In the genomic region with DNA sequence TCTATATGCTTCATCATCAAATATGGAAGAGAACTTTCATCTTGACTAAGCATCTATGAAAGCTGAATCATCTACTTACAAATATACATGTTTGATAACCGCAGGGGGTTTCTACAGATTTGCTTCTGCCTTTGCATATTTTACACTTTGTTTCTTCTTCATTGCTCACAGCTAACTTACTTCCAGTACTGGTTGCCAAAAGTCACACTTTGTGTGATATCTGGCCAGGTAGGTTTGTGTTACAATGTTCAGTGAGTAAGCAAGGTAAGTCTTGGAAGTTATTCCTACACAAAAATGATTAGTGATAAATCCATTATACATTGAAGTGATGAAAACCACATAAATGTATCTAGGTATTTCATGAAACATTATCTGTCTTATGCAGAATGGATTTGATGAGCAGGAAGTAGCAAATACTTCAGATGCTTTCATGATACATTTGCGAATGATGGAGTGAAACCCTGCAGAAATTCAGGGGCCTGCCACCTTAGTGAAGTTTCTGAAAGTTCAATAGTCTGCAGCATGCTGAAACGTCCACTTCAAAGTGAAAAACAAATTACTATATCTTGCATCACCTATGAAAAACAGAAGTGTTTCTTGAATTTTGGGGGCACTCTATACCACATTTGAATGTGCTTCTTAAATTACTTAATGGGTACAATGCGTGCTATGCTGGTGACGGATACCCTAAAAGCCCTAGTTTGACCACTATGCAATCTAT, we compare ENCODE assay signal across 13 cellular contexts.
DNase-seq lines count a peak whose midpoint lies in the region; ATAC-seq and TF ChIP-seq lines count a peak whose summit lies in the region.
"Had no signal": no experiment of that assay in that cellular context is flagged by ENCODE, and none has a peak within 500 bp of the region (broad histone marks: within the 10 kb centered on the region; RNA-seq: fewer than 3 reads in every experiment).

No MANE protein-coding gene starts in this region.

- H3K27ac ChIP-seq in OCI-LY7 (ENCODE audit: low read depth, low read length, poor library complexity, severe bottlenecking) (no peak overlapping the region), stomach (no peak overlapping the region)
- H3K27ac ChIP-seq: C4-2B, right lobe of liver had no signal

- POLR2A ChIA-PET in OCI-LY7 (lab: Charles Lee) = no interaction called here

- no peak for TF ChIP-seq CTCF in GM13977 (IDR thresholded peaks at IDR 0.05; ENCODE audit: extremely low read depth, insufficient read depth, missing control alignments)
- no peak for TF ChIP-seq CTCF in OCI-LY7 (conservative IDR thresholded peaks at IDR 0.05; ENCODE audit: low read length)
- no peak for TF ChIP-seq CTCF in stomach (IDR thresholded peaks at IDR 0.05)

- H3K79me2 ChIP-seq in OCI-LY7 (ENCODE audit: insufficient read depth, low read depth, low read length) = no peaks in the 10 kb centered on the region

- no peak for TF ChIP-seq POLR2A in stomach (IDR thresholded peaks at IDR 0.05)

- TF ChIP-seq EP300 in stomach (IDR thresholded peaks at IDR 0.05) = no peak

- H3K4me3 ChIP-seq in OCI-LY7 (ENCODE audit: low read depth, low read length, poor library complexity, severe bottlenecking) (no peak overlapping the region), stomach (no peak overlapping the region)
- H3K4me3 ChIP-seq: right lobe of liver had no signal

- CTCF ChIA-PET in OCI-LY7 (lab: Charles Lee; ENCODE audit: unreplicated experiment) = no interaction called here

- H3K36me3 ChIP-seq in OCI-LY7 (ENCODE audit: insufficient read depth, low read length) (no peaks in the 10 kb centered on the region), stomach (no peaks in the 10 kb centered on the region)
- H3K36me3 ChIP-seq: right lobe of liver had no signal

- in situ Hi-C loops in GM13977 (cut with MboI; ENCODE audit: low pct_unique_long_range_greater_than_20kb, low sequenced_read_pairs, unreplicated experiment) = no loop called here

- peak; percentile 85 for ATAC-seq in GM19351 (IDR thresholded peaks at IDR 0.05; ENCODE audit: unreplicated experiment)
- peak; percentile 73 for ATAC-seq in HG02763 (IDR thresholded peaks at IDR 0.05; ENCODE audit: unreplicated experiment)
- peak; percentile 91 for ATAC-seq in HG03460 (IDR thresholded peaks at IDR 0.05; ENCODE audit: unreplicated experiment)
- ATAC-seq: right lobe of liver, WTC11 had no signal

- H3K4me1 ChIP-seq in OCI-LY7 (ENCODE audit: insufficient read depth, low read length, poor library complexity, severe bottlenecking) = no peaks in the 10 kb centered on the region
- H3K4me1 ChIP-seq in stomach = no peaks in the 10 kb centered on the region
- H3K4me1 ChIP-seq: right lobe of liver had no signal

- peak; percentile 18 for DNase-seq in GM13977 (ENCODE audit: low spot score)
- DNase-seq in HCEC 1CT = no peak
- no peak for DNase-seq in OCI-LY7 (ENCODE audit: low spot score)
- no peak for DNase-seq in NCI-H2196 treated with DMSO at 0.1 percent for 48 hours (lab: John Stamatoyannopoulos, UW; ENCODE audit: unreplicated experiment)
- DNase-seq in stomach = no peak
- DNase-seq: dermis blood vessel endothelial cell, midbrain, right lobe of liver had no signal

- H3K9me3 ChIP-seq in OCI-LY7 (ENCODE audit: low read length) = no peaks in the 10 kb centered on the region
- no peaks in the 10 kb centered on the region for H3K9me3 ChIP-seq in stomach
- H3K9me3 ChIP-seq: right lobe of liver had no signal

- H3K4me2 ChIP-seq in OCI-LY7 (ENCODE audit: low read length) = no peak overlapping the region

- no TSS peak for BruUV-seq in OCI-LY7 (replicated peaks; lab: Mats Ljungman, UMichigan)

- H2AFZ ChIP-seq in OCI-LY7 (ENCODE audit: low read length) = no peak overlapping the region

- H3K27me3 ChIP-seq in stomach = no peaks in the 10 kb centered on the region
- H3K27me3 ChIP-seq: right lobe of liver had no signal

- 76 to 81% (median 79%) methylated on average over 5 of the region's 5 CpGs for WGBS in stomach, 5 donors

- intact Hi-C loops in OCI-LY7 (cut with micrococcal nuclease; ENCODE audit: unreplicated experiment) = loop anchor here (10.0 kb wide), 1 partner anchor 332 kb away; no protein-coding TSS in a partner anchor
- intact Hi-C loops in stomach (cut with DNase I; ENCODE audit: low total_unique reads) = no loop called here

- H3K9me2 ChIP-seq in OCI-LY7 (ENCODE audit: insufficient read depth, low read length) = no peaks in the 10 kb centered on the region

- H4K20me1 ChIP-seq in OCI-LY7 (ENCODE audit: insufficient read depth, low read length) = no peaks in the 10 kb centered on the region
